In the genomic region with DNA sequence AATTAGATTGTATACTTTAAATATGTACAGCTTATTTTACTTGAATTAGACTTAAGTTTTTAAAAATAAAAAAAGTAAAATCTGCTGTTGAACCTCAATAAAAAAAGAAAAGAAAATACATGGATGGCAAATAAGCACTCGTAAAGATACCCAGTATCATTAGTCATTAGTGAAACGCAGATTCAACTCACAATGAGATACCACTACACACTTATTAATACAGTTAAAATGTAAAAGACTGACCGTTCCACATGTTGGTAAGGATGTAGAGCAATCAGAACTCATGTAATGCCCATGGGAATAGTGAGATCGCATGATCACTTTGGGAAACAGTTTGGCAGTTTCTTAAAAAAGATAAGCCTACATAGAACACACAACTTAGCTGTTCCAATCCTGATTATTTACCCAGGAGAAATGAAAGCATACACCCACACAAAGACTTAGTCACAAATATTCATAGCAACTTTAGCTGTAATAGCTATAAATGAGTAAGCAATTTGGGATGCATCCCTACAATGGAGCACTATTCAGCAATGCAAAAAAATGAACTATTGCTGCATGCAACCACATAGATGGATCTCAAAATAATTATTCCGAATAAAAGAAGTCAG, we compare ENCODE assay signal across 1 cellular context.
TF ChIP-seq lines count a peak whose summit lies in the region.

No MANE protein-coding gene starts in this region.

TF ChIP-seq in K562, 482 proteins besides CTCF, POLR2A, EP300 and RAD21:
- TF ChIP-seq, protein P1, sequence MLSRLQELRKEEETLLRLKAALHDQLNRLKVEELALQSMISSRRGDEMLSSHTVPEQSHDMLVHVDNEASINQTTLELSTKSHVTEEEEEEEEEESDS (CRISPR knock-in tag; IDR thresholded peaks at IDR 0.05): no peak
- TF ChIP-seq GATAD2B (IDR thresholded peaks at IDR 0.05; ENCODE audit: borderline replicate concordance) (0 out of 2 replicates have a peak, but pooled peaks have one; percentile 24), FOSL1 (tag; conservative IDR thresholded peaks at IDR 0.05) (0 out of 2 replicates have a peak, but pooled peaks have one; percentile 18), BRF1 (IDR thresholded peaks at IDR 0.05; ENCODE audit: borderline replicate concordance, extremely low read depth, insufficient read length) (no peak), SRF (CRISPR knock-in tag; IDR thresholded peaks at IDR 0.05) (no peak), CBFA2T3 (IDR thresholded peaks at IDR 0.05) (0 out of 2 replicates have a peak, but pooled peaks have one; percentile 26), DACH1 (IDR thresholded peaks at IDR 0.05; ENCODE audit: partially characterized antibody) (peak; percentile 31), NFE2 (IDR thresholded peaks at IDR 0.05; ENCODE audit: low read depth) (peak; percentile 62), DPF2 (IDR thresholded peaks at IDR 0.05) (0 out of 2 replicates have a peak, but pooled peaks have one; percentile 17), C11orf30 (IDR thresholded peaks at IDR 0.05; ENCODE audit: low read depth) (peak; percentile 46; the same call in 1 of the 2 replicates), ZNF263 (CRISPR knock-in tag; IDR thresholded peaks at IDR 0.05; ENCODE audit: borderline replicate concordance) (peak; percentile 73; the same call in 1 of the 2 replicates), U2AF2 (optimal IDR thresholded peaks at IDR 0.05; ENCODE audit: low read depth, low read length) (no peak), WHSC1 (IDR thresholded peaks at IDR 0.05; ENCODE audit: low read length) (no peak), EGR1 (conservative IDR thresholded peaks at IDR 0.05) (peak; percentile 68), TOE1 (IDR thresholded peaks at IDR 0.05; ENCODE audit: borderline replicate concordance) (no peak), TOE1 (CRISPR knock-in tag; IDR thresholded peaks at IDR 0.05; ENCODE audit: borderline replicate concordance, low read depth) (no peak), CBX8 (IDR thresholded peaks at IDR 0.05; ENCODE audit: borderline replicate concordance, extremely low read depth, low read depth, low read length, poor library complexity, severe bottlenecking) (no peak)
- TF ChIP-seq, protein P2, sequence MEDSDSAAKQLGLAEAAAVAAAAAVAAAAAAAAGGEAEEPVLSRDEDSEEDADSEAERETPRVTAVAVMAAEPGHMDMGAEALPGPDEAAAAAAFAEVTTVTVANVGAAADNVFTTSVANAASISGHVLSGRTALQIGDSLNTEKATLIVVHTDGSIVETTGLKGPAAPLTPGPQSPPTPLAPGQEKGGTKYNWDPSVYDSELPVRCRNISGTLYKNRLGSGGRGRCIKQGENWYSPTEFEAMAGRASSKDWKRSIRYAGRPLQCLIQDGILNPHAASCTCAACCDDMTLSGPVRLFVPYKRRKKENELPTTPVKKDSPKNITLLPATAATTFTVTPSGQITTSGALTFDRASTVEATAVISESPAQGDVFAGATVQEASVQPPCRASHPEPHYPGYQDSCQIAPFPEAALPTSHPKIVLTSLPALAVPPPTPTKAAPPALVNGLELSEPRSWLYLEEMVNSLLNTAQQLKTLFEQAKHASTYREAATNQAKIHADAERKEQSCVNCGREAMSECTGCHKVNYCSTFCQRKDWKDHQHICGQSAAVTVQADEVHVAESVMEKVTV (CRISPR knock-in tag; IDR thresholded peaks at IDR 0.05): no peak
- TF ChIP-seq, protein P3, sequence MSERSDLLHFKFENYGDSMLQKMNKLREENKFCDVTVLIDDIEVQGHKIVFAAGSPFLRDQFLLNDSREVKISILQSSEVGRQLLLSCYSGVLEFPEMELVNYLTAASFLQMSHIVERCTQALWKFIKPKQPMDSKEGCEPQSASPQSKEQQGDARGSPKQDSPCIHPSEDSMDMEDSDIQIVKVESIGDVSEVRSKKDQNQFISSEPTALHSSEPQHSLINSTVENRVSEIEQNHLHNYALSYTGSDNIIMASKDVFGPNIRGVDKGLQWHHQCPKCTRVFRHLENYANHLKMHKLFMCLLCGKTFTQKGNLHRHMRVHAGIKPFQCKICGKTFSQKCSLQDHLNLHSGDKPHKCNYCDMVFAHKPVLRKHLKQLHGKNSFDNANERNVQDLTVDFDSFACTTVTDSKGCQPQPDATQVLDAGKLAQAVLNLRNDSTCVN (CRISPR knock-in tag; IDR thresholded peaks at IDR 0.05): no peak
- TF ChIP-seq, protein P4, sequence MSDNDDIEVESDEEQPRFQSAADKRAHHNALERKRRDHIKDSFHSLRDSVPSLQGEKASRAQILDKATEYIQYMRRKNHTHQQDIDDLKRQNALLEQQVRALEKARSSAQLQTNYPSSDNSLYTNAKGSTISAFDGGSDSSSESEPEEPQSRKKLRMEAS (CRISPR knock-in tag; IDR thresholded peaks at IDR 0.05): no peak
